ENCODE assay signal across 8 cellular contexts in genomic region chr1:25616080-25616931, GRCh38. TPM values are rescaled to one million over a fixed set of nuclear protein-coding genes. Genes with fewer than 3 reads are reported as not detected.
DNase-seq lines count a peak whose midpoint lies in the region; ATAC-seq and TF ChIP-seq lines count a peak whose summit lies in the region.

TSS of gene MAN1C1 (plus strand) at chr1:25616791. CDS start at chr1:25617798, 1,007 bp downstream.

- no peak for TF ChIP-seq POLR2A in testis (IDR thresholded peaks at IDR 0.05)

- 0 to 2% methylated on average over 20 to 71 of the region's 107 CpGs for WGBS in GM23248 (ENCODE audit: low coverage in 1 of 2, low lambda C conversion rate in 2 of 2, missing lambda C conversion rate in 2 of 2), 2 experiments
- 2% methylated on average over 19 of the region's 107 CpGs for WGBS in SK-N-SH (ENCODE audit: low lambda C conversion rate)
- WGBS in testis, 2 donors, result 0% methylated on average over 61 of the region's 107 CpGs; no CpG with 5 or more reads in 1 of the 2 donors

- H3K4me3 Mint-ChIP-seq in glutamatergic neuron (ENCODE audit: unreplicated experiment), result peak within 1 kb of the TSS; percentile 86

- H2AFZ ChIP-seq in DND-41 (ENCODE audit: low read depth, low read length), result peak within 1 kb of the TSS; percentile 55; the same call in 1 of the 2 replicates
- peak within 1 kb of the TSS; percentile 83 for H2AFZ ChIP-seq in GM23248
- H2AFZ ChIP-seq in MM.1S (ENCODE audit: low read length), result peak within 1 kb of the TSS; percentile 89
- H2AFZ ChIP-seq in SK-N-SH (ENCODE audit: low read depth), result peak within 1 kb of the TSS; percentile 94

- H3K27ac ChIP-seq in DND-41 (ENCODE audit: low read length) (no peak within 1 kb of the TSS), GM23248 (no peak within 1 kb of the TSS), MM.1S (ENCODE audit: low read length) (peak within 1 kb of the TSS; percentile 58; the same call in 1 of the 2 replicates), SK-N-SH (ENCODE audit: low read depth in 2 of 2, low read length in 1 of 2) (peak within 1 kb of the TSS in 1 of 2 experiments; percentile 81; a peak in 2 of 4 replicates), testis (peak within 1 kb of the TSS; percentile 64 to 72)

- in situ Hi-C loops in GM23248 (cut with MboI), result loop anchor here (10.0 kb wide), 1 partner anchor 178 kb away; no protein-coding TSS in a partner anchor

- DNase-seq in DND-41 (peak; percentile 79), GM23248 (peak; percentile 88), MM.1S (peak; percentile 90), SK-N-SH (peak; percentile 99), glutamatergic neuron (peak; percentile 97), omental fat pad (ENCODE audit: low spot score) (peak; percentile 47), testis (peak; percentile 87)
- peak; percentile 86 for DNase-seq in activated naive CD4-positive, alpha-beta T cell treated with anti-CD3 and anti-CD28 coated beads, Interleukin-2, amount 50 U/mL, for 72 hours (ENCODE audit: low spot score in 2 of 2)

- CTCF ChIA-PET in SK-N-SH (lab: Yijun Ruan, JAX), result interaction anchor here (0.6 to 4.6 kb wide), 7 partner anchors 8 to 195 kb away, joined by 3 to 26 read pairs (median 4); partner anchors contain the start of gene SELENON

- POLR2A ChIA-PET in SK-N-SH (lab: Yijun Ruan, JAX), result interaction anchor here (0.7 to 0.9 kb wide), 2 partner anchors 95 to 203 kb away, joined by 3 read pairs; partner anchors contain the start of gene MTFR1L

- H3K4me2 ChIP-seq in DND-41 (ENCODE audit: insufficient read depth, low read length), result peak within 1 kb of the TSS; percentile 92
- H3K4me2 ChIP-seq in GM23248 (ENCODE audit: unreplicated experiment), result peak within 1 kb of the TSS; percentile 81
- H3K4me2 ChIP-seq in MM.1S (ENCODE audit: low read depth, low read length), result peak within 1 kb of the TSS; percentile 95
- H3K4me2 ChIP-seq in SK-N-SH, result peak within 1 kb of the TSS; percentile 96

- peaks cover 12% of the 10 kb centered on the region for H3K27me3 Mint-ChIP-seq in glutamatergic neuron (ENCODE audit: unreplicated experiment)

- H3K79me2 ChIP-seq in DND-41 (ENCODE audit: insufficient read depth, low read length), result no peaks in the 10 kb centered on the region
- no peaks in the 10 kb centered on the region for H3K79me2 ChIP-seq in GM23248 (ENCODE audit: insufficient read depth)
- H3K79me2 ChIP-seq in MM.1S (ENCODE audit: low read length), result peaks cover 9% of the 10 kb centered on the region
- no peaks in the 10 kb centered on the region for H3K79me2 ChIP-seq in SK-N-SH (ENCODE audit: insufficient read depth)

- peak within 1 kb of the TSS; percentile 58 for H3K9ac ChIP-seq in DND-41 (ENCODE audit: low read depth, low read length)
- peak within 1 kb of the TSS; percentile 43 for H3K9ac ChIP-seq in GM23248
- H3K9ac ChIP-seq in MM.1S (ENCODE audit: low read length), result peak within 1 kb of the TSS; percentile 85
- H3K9ac ChIP-seq in SK-N-SH, result peak within 1 kb of the TSS; percentile 40; the same call in 1 of the 2 replicates

- H3K36me3 Mint-ChIP-seq in activated naive CD4-positive, alpha-beta T cell treated with anti-CD3 and anti-CD28 coated beads, Interleukin-2, amount 50 U/mL, for 72 hours, result peaks cover 5 to 7% of the 10 kb centered on the region in 2 donors
- no peaks in the 10 kb centered on the region for H3K36me3 Mint-ChIP-seq in glutamatergic neuron (ENCODE audit: unreplicated experiment)

- no peak for TF ChIP-seq RAD21 in SK-N-SH (IDR thresholded peaks at IDR 0.05; ENCODE audit: low read length)

- H3K9me2 ChIP-seq in GM23248 (ENCODE audit: insufficient read depth) (no peaks in the 10 kb centered on the region), MM.1S (replicated peaks; ENCODE audit: insufficient read depth, low read length) (no peaks in the 10 kb centered on the region), SK-N-SH (no peaks in the 10 kb centered on the region)

- TF ChIP-seq CTCF in DND-41 (IDR thresholded peaks at IDR 0.05; ENCODE audit: borderline replicate concordance, extremely low read depth, low read length, poor library complexity, severe bottlenecking) (no peak), MM.1S (IDR thresholded peaks at IDR 0.05; ENCODE audit: low read length) (peak; percentile 53), SK-N-SH (IDR thresholded peaks at IDR 0.05) (peak; percentile 50), glutamatergic neuron (IDR thresholded peaks at IDR 0.05; ENCODE audit: partially characterized antibody, unreplicated experiment) (peak; percentile 37), omental fat pad (IDR thresholded peaks at IDR 0.05) (peak in 1 of 3 donors; percentile 15), testis (IDR thresholded peaks at IDR 0.05) (peak in 1 of 3 experiments; percentile 20)

- H3K4me1 ChIP-seq in DND-41 (ENCODE audit: insufficient read depth, low read length) (peaks cover 15% of the 10 kb centered on the region), GM23248 (ENCODE audit: insufficient read depth) (no peaks in the 10 kb centered on the region), MM.1S (ENCODE audit: low read length) (peaks cover 50% of the 10 kb centered on the region), SK-N-SH (ENCODE audit: control insufficient read depth in 1 of 2, insufficient read depth in 2 of 2, low read depth in 1 of 2, low read length in 1 of 2) (peaks cover 0 to 33% of the 10 kb centered on the region in 2 experiments; a peak in 2 of 4 replicates), testis (peaks cover 13% of the 10 kb centered on the region)

- H3F3A ChIP-seq in GM23248 (ENCODE audit: insufficient read depth) (peaks cover 20% of the 10 kb centered on the region), MM.1S (ENCODE audit: insufficient read depth, low read length) (peaks cover 43% of the 10 kb centered on the region), SK-N-SH (replicated peaks; ENCODE audit: insufficient read depth) (peaks cover 5% of the 10 kb centered on the region)

- peak within 1 kb of the TSS in 1 of 2 donors; percentile 74 for H3K27ac Mint-ChIP-seq in activated naive CD4-positive, alpha-beta T cell treated with anti-CD3 and anti-CD28 coated beads, Interleukin-2, amount 50 U/mL, for 72 hours
- peak within 1 kb of the TSS; percentile 15 for H3K27ac Mint-ChIP-seq in glutamatergic neuron (ENCODE audit: unreplicated experiment)

- H3K4me3 ChIP-seq in DND-41 (ENCODE audit: low read depth in 1 of 2, low read length in 2 of 2), result peak within 1 kb of the TSS; percentile 29 to 61; a peak in 3 of 4 replicates
- peak within 1 kb of the TSS; percentile 72 for H3K4me3 ChIP-seq in GM23248
- H3K4me3 ChIP-seq in MM.1S (ENCODE audit: low read length), result peak within 1 kb of the TSS; percentile 81
- H3K4me3 ChIP-seq in SK-N-SH (ENCODE audit: low read depth in 2 of 2, low read length in 1 of 2), result peak within 1 kb of the TSS; percentile 70 to 73
- peak within 1 kb of the TSS; percentile 76 to 80 for H3K4me3 ChIP-seq in testis

- intact Hi-C loops in testis (cut with DNase I; ENCODE audit: low total_unique reads), result no loop called here

- H4K20me1 ChIP-seq in DND-41 (ENCODE audit: insufficient read depth, low read length) (peaks cover 16% of the 10 kb centered on the region), GM23248 (ENCODE audit: insufficient read depth) (no peaks in the 10 kb centered on the region), MM.1S (ENCODE audit: insufficient read depth, low read length) (no peaks in the 10 kb centered on the region), SK-N-SH (ENCODE audit: insufficient read depth) (no peaks in the 10 kb centered on the region)

- no peaks in the 10 kb centered on the region for H3K9me3 Mint-ChIP-seq in activated naive CD4-positive, alpha-beta T cell treated with anti-CD3 and anti-CD28 coated beads, Interleukin-2, amount 50 U/mL, for 72 hours
- H3K9me3 Mint-ChIP-seq in glutamatergic neuron (ENCODE audit: unreplicated experiment), result peaks cover 9% of the 10 kb centered on the region

- ATAC-seq in DND-41 (ENCODE audit: insufficient read depth, low read depth), result peak; percentile 80
- peak; percentile 53 to 74 for ATAC-seq in activated naive CD4-positive, alpha-beta T cell treated with anti-CD3 and anti-CD28 coated beads, Interleukin-2, amount 50 U/mL, for 72 hours
- ATAC-seq in omental fat pad (ENCODE audit: low FRiP score), result peak; percentile 89

- TF ChIP-seq EP300 in SK-N-SH (IDR thresholded peaks at IDR 0.05; ENCODE audit: borderline replicate concordance in 1 of 2, low read depth in 1 of 2, low read length in 1 of 2), result 0 out of 4 replicates have a peak, but pooled peaks of 1 of the 2 experiments have one; percentile 7

- H3K4me1 Mint-ChIP-seq in glutamatergic neuron (ENCODE audit: low read depth, unreplicated experiment), result peaks cover 6% of the 10 kb centered on the region

- no peaks in the 10 kb centered on the region for H3K36me3 ChIP-seq in DND-41 (ENCODE audit: insufficient read depth, low read length)
- H3K36me3 ChIP-seq in GM23248 (ENCODE audit: low read depth), result no peaks in the 10 kb centered on the region
- H3K36me3 ChIP-seq in MM.1S (replicated peaks; ENCODE audit: insufficient read depth, low read length), result no peaks in the 10 kb centered on the region
- no peaks in the 10 kb centered on the region for H3K36me3 ChIP-seq in SK-N-SH (replicated peaks in 1 of 2; ENCODE audit: control insufficient read depth in 1 of 2, insufficient read depth in 2 of 2, low read length in 1 of 2)
- H3K36me3 ChIP-seq in testis (ENCODE audit: low read depth, missing control alignments), result no peaks in the 10 kb centered on the region

- H3K9me3 ChIP-seq in DND-41 (ENCODE audit: insufficient read depth, low read length, severe bottlenecking) (no peaks in the 10 kb centered on the region), GM23248 (ENCODE audit: low read depth) (no peaks in the 10 kb centered on the region), MM.1S (replicated peaks; ENCODE audit: insufficient read depth, low read length) (no peaks in the 10 kb centered on the region), SK-N-SH (no peaks in the 10 kb centered on the region), testis (no peaks in the 10 kb centered on the region)

- H3K27me3 ChIP-seq in DND-41 (ENCODE audit: insufficient read depth, low read length, poor library complexity) (peaks cover 65% of the 10 kb centered on the region), GM23248 (replicated peaks; ENCODE audit: insufficient read depth) (peaks cover 25% of the 10 kb centered on the region), MM.1S (replicated peaks; ENCODE audit: insufficient read depth, low read length) (no peaks in the 10 kb centered on the region; the same call in 1 of the 2 replicates), SK-N-SH (ENCODE audit: insufficient read depth) (peaks cover 41% of the 10 kb centered on the region), testis (no peaks in the 10 kb centered on the region)

RNA-seq across cellular contexts. Expression of gene MAN1C1, which starts in this region (rescaled TPM):
- 0.51 and 1.1 TPM in 2 replicates for total RNA-seq in GM23248 (2014; rRNA removed; shearing (Covaris generic))
- polyA plus RNA-seq in GM23248 (2016; fragmentation: Nextera tagmentation; extraction: Ambion mirVana) (0.29 and 0.43 TPM in 2 replicates), SK-N-SH (2012; rRNA removed) (0.20 and 0.26 TPM in 2 replicates), testis (ENCODE audit: insufficient read depth, low read depth, low replicate concordance) (14.8 TPM)
- 0.21 and 0.32 TPM in 2 replicates for polyA plus RNA-seq in SK-N-SH (2012; cell fraction: cytosol; rRNA removed)
- 0.25 and 0.27 TPM in 2 replicates for polyA plus RNA-seq in SK-N-SH (2012; cell fraction: nucleus; rRNA removed)
- 10 to 100 TPM in 1 of 2 donors, 1 to 10 TPM in 1; 8.8 to 15.3 TPM for total RNA-seq in activated naive CD4-positive, alpha-beta T cell treated with anti-CD3 and anti-CD28 coated beads, Interleukin-2, amount 50 U/mL, for 72 hours
- total RNA-seq in glutamatergic neuron (ENCODE audit: unreplicated experiment) (5.4 TPM), omental fat pad (10 to 100 TPM; 21.0 to 47.4 (median 24.4) TPM), testis (10 to 100 TPM; 12.8 to 21.1 TPM)

Comparison
In these comparisons a context has a peak if more than half of its experiments do, and no peak if none do; other contexts are left out.
1. RNA of gene MAN1C1 (polyA plus RNA-seq): 14.8 TPM in testis (single experiment); 0.29 to 0.43 TPM in GM23248 and 0.20 to 0.32 TPM in SK-N-SH; every median in the first group is over 10 times any median in the second.
2. Peak in DNase-seq, H3K4me3 ChIP-seq, H3K9ac ChIP-seq and H3K4me2 ChIP-seq in SK-N-SH; RNA of the gene not detected or under 1 TPM.
3. DNase-seq: peak in every context shown above with its lines; median percentile 99 in SK-N-SH; 97 in glutamatergic neuron; 90 in MM.1S; 88 in GM23248; 87 in testis; 86 in activated naive CD4-positive, alpha-beta T cell treated with anti-CD3 and anti-CD28 coated beads, Interleukin-2, amount 50 U/mL, for 72 hours; 79 in DND-41; 47 in omental fat pad.
4. H3K27ac ChIP-seq: peak in MM.1S (single experiment) and testis (2 of 2); none in DND-41 (single experiment) and GM23248 (single experiment).
5. Peak in every context shown above with its lines, with median percentiles within 50 percentile points of each other: ATAC-seq, H2AFZ ChIP-seq, H3K4me2 ChIP-seq, H3K4me3 ChIP-seq and H3K9ac ChIP-seq.